In the genomic region with DNA sequence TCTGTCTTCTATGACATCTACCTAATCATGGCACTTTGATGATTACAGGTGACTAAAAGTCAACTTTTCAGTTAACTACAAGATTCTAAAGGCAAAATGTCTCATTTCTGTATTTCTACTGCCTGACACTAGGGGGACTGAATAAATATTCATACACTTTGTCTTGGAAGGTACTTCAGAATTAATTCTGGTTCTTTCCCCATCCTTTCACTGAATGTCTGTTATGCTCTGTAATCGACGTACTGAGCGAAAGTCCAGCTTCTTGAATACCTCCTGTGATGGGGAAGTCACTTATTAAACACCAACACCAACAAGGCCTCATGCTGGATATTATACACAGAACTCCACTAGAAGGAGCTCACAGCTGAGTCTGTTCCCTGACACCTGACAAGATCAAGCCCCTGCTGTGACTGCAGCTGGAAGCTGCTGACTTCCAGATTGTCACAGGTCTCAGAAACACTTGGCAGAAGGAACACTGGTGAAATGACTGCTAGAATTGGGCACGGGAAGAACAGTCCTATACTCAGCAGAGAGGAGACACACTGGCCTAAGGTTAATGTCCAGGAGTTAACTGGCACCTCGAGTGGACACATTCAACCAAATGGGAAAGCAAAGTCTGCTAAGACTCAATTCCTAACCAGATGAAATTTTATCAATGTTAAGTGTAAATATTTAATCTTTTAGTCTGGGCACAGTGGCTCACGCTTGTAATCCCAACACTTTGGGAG, we compare ENCODE assay signal across 1 cellular context.
TF ChIP-seq lines count a peak whose summit lies in the region.

No MANE protein-coding gene starts in this region.

TF ChIP-seq in SK-N-SH, 30 proteins besides CTCF, POLR2A, EP300 and RAD21 (continued from another document):
- no peak for TF ChIP-seq NRF1 (IDR thresholded peaks at IDR 0.05; ENCODE audit: low read depth, low read length)
- TF ChIP-seq RCOR1 (IDR thresholded peaks at IDR 0.05; ENCODE audit: low read length): no peak
- TF ChIP-seq SIN3A (IDR thresholded peaks at IDR 0.05; ENCODE audit: borderline replicate concordance, low read depth, low read length): no peak
- TF ChIP-seq POLR2AphosphoS5 (IDR thresholded peaks at IDR 0.05; ENCODE audit: low read depth, low read length): no peak
- no peak for TF ChIP-seq YY1 (IDR thresholded peaks at IDR 0.05; ENCODE audit: low read depth)
- TF ChIP-seq, protein P1, sequence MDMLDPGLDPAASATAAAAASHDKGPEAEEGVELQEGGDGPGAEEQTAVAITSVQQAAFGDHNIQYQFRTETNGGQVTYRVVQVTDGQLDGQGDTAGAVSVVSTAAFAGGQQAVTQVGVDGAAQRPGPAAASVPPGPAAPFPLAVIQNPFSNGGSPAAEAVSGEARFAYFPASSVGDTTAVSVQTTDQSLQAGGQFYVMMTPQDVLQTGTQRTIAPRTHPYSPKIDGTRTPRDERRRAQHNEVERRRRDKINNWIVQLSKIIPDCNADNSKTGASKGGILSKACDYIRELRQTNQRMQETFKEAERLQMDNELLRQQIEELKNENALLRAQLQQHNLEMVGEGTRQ (IDR thresholded peaks at IDR 0.05; ENCODE audit: borderline replicate concordance, low read depth, low read length): no peak
- TF ChIP-seq, protein P2, sequence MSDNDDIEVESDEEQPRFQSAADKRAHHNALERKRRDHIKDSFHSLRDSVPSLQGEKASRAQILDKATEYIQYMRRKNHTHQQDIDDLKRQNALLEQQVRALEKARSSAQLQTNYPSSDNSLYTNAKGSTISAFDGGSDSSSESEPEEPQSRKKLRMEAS (IDR thresholded peaks at IDR 0.05; ENCODE audit: low read depth): no peak
- no peak for TF ChIP-seq ELF1 (IDR thresholded peaks at IDR 0.05)
- no peak for TF ChIP-seq FOSL2 (IDR thresholded peaks at IDR 0.05; ENCODE audit: borderline replicate concordance, low read depth)
- TF ChIP-seq FOXM1 (IDR thresholded peaks at IDR 0.05; ENCODE audit: low read depth): no peak
- TF ChIP-seq MEF2A (IDR thresholded peaks at IDR 0.05; ENCODE audit: borderline replicate concordance, low read depth): no peak
TF ChIP-seq in SK-N-SH: peak in this region for 0.
